In the genomic region with DNA sequence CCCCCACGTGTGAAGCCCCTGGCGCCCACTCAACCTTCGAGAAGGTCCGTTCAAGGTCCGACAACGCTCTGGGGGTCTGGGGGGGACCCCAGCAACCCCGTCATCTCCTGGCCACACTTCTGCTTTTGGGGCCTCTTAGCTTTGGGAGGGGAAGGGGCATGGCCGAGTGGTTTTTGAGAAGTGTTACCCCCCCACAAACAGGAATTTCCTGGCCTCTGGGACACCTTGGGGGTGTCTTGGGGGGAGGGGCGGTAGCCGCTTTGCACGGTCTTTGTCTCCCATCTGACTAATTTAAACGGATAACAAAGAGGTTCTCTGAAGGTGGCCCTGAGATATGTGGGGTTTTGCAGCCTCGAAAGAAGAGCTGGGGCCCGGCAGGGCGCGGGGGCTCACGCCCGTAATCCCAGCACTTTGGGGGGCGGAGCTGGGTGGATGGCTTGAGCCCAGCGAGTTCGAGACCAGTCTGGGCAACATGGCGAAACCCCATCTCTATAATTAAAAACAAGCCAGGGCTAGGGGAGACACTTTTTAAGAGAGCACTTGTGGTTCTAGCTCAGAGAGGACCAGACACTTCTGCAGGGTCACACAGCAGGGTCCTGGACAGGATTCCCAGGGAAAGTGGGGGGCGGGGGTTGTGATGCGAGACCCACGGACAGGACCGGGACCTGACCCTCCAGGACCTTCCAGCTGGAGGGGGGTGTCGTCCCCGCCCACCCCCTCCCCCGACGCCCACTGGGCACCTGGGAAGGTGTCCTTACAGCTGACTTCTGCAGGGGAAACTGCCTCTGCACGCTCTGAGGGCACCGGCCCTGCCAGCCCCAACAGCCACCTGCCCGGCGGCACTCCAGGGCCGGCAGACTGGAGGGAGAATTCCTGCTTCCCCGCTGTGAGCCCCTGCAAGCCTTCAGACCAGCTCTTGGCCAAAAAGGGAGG, we compare ENCODE assay signal across 9 cellular contexts. TPM values are rescaled to one million over a fixed set of nuclear protein-coding genes. Genes with fewer than 3 reads are reported as not detected.
DNase-seq lines count a peak whose midpoint lies in the region; ATAC-seq and TF ChIP-seq lines count a peak whose summit lies in the region.
"Had no signal": no experiment of that assay in that cellular context is flagged by ENCODE, and none has a peak within 500 bp of the region (broad histone marks: within the 10 kb centered on the region; RNA-seq: fewer than 3 reads in every experiment).

No MANE protein-coding gene starts in this region.

- ATAC-seq in RWPE2 (ENCODE audit: low read depth) (peak; percentile 32), GM19467 (IDR thresholded peaks at IDR 0.05; ENCODE audit: unreplicated experiment) (no peak), GM18867 (IDR thresholded peaks at IDR 0.05; ENCODE audit: unreplicated experiment) (no peak)

- H3K27ac ChIP-seq in RWPE2 (ENCODE audit: poor library complexity, severe bottlenecking) = peak overlapping the region; percentile 96
- peak overlapping the region in 31 of 59 donors; percentile 2 to 86 (median 60) for H3K27ac ChIP-seq in dorsolateral prefrontal cortex
- H3K27ac ChIP-seq in urinary bladder (ENCODE audit: low read depth) = peak overlapping the region; percentile 96

- no peaks in the 10 kb centered on the region for H3K9me3 Mint-ChIP-seq in activated CD4-positive, alpha-beta T cell treated with anti-CD3 and anti-CD28 coated beads, Interleukin-2, amount 10 ng/mL, durations not matched to agents 24 days and 14 days

- intact Hi-C loops in activated CD4-positive, alpha-beta T cell treated with anti-CD3 and anti-CD28 coated beads, Interleukin-2, amount 10 ng/mL, durations not matched to agents 24 days and 14 days (cut with micrococcal nuclease) = loop anchor here (2.0 to 5.0 kb wide), 2 partner anchors 40 to 165 kb away; a partner anchor contains a TSS
- intact Hi-C loops in dorsolateral prefrontal cortex (cut with DNase I) = no loop called here

- H3K27ac Mint-ChIP-seq in activated CD4-positive, alpha-beta T cell treated with anti-CD3 and anti-CD28 coated beads, Interleukin-2, amount 10 ng/mL, durations not matched to agents 24 days and 14 days = peak overlapping the region; percentile 86

- H3K36me3 Mint-ChIP-seq in activated CD4-positive, alpha-beta T cell treated with anti-CD3 and anti-CD28 coated beads, Interleukin-2, amount 10 ng/mL, durations not matched to agents 24 days and 14 days (ENCODE audit: low read depth) = peaks cover 21% of the 10 kb centered on the region

- no peak for TF ChIP-seq CTCF in RWPE2 (IDR thresholded peaks at IDR 0.05; ENCODE audit: poor library complexity, severe bottlenecking)
- no peak for TF ChIP-seq CTCF in dorsolateral prefrontal cortex (IDR thresholded peaks at IDR 0.05 in 54 of 56, conservative IDR thresholded peaks at IDR 0.05 in 2 of 56; ENCODE audit: low read depth in 1 of 56, partially characterized antibody in 56 of 56)

- peak; percentile 83 for DNase-seq in activated CD4-positive, alpha-beta T cell treated with anti-CD3 and anti-CD28 coated beads, Interleukin-2, amount 10 ng/mL, durations not matched to agents 24 days and 14 days
- no peak for DNase-seq in activated CD4-positive, alpha-beta T cell treated with anti-CD3 and anti-CD28 coated beads, Interleukin-2, amount 50 U/mL, for 1 hour
- DNase-seq in RWPE2 (ENCODE audit: low spot score) (no peak), dorsolateral prefrontal cortex (no peak)

- H3K4me1 ChIP-seq in RWPE2 (ENCODE audit: insufficient read depth, poor library complexity, severe bottlenecking) (no peaks in the 10 kb centered on the region), mononuclear cell (ENCODE audit: insufficient read depth, low read length) (peaks cover 37% of the 10 kb centered on the region), urinary bladder (ENCODE audit: insufficient read depth) (peaks cover 2% of the 10 kb centered on the region)

- H3K27me3 ChIP-seq in RWPE2 (ENCODE audit: insufficient read depth, poor library complexity, severe bottlenecking) = no peaks in the 10 kb centered on the region
- H3K27me3 ChIP-seq in dorsolateral prefrontal cortex = peaks cover 0 to 41% (median 20%) of the 10 kb centered on the region in 45 donors
- H3K27me3 ChIP-seq in mononuclear cell (ENCODE audit: insufficient read depth, low read length) = no peaks in the 10 kb centered on the region

- H3K4me3 ChIP-seq in RWPE2 (ENCODE audit: severe bottlenecking) (peak overlapping the region; percentile 90), dorsolateral prefrontal cortex (peak overlapping the region; percentile 22 to 69 (median 55)), mononuclear cell (ENCODE audit: low read length) (peak overlapping the region; percentile 98), urinary bladder (ENCODE audit: low read depth, low read length) (peak overlapping the region; percentile 93)

- peaks cover 26% of the 10 kb centered on the region for H3K36me3 ChIP-seq in RWPE2 (ENCODE audit: low read depth)
- no peaks in the 10 kb centered on the region for H3K36me3 ChIP-seq in urinary bladder (ENCODE audit: insufficient read depth)

- no peaks in the 10 kb centered on the region for H3K27me3 Mint-ChIP-seq in activated CD4-positive, alpha-beta T cell treated with anti-CD3 and anti-CD28 coated beads, Interleukin-2, amount 10 ng/mL, durations not matched to agents 24 days and 14 days

- peak overlapping the region; percentile 94 for H3K4me3 Mint-ChIP-seq in activated CD4-positive, alpha-beta T cell treated with anti-CD3 and anti-CD28 coated beads, Interleukin-2, amount 10 ng/mL, durations not matched to agents 24 days and 14 days

- H3K9me3 ChIP-seq in RWPE2 (ENCODE audit: severe bottlenecking) (no peaks in the 10 kb centered on the region), mononuclear cell (ENCODE audit: low read depth, low read length) (no peaks in the 10 kb centered on the region)

- H3K4me1 Mint-ChIP-seq in activated CD4-positive, alpha-beta T cell treated with anti-CD3 and anti-CD28 coated beads, Interleukin-2, amount 10 ng/mL, durations not matched to agents 24 days and 14 days = peaks cover 19% of the 10 kb centered on the region

- WGBS in urinary bladder = 2% methylated on average over 36 of the region's 36 CpGs

RNA-seq across cellular contexts. Expression of a gene that starts 0.9 kb away (rescaled TPM):
- 112 TPM in 2 replicates for total RNA-seq in activated CD4-positive, alpha-beta T cell treated with anti-CD3 and anti-CD28 coated beads, Interleukin-2, amount 10 ng/mL, durations not matched to agents 24 days and 14 days
- 10 to 100 TPM in 31 of 120 experiments, 1 to 10 TPM in 89; 1.1 to 28.7 (median 6.6) TPM for total RNA-seq in dorsolateral prefrontal cortex
- 152 TPM for total RNA-seq in mononuclear cell
- 73.3 TPM for total RNA-seq in urinary bladder
- polyA plus RNA-seq in urinary bladder = 97.1 TPM

RNA-seq across cellular contexts. Expression of a gene that starts 6.0 kb away (rescaled TPM):
- not detected in 2 replicates for total RNA-seq in activated CD4-positive, alpha-beta T cell treated with anti-CD3 and anti-CD28 coated beads, Interleukin-2, amount 10 ng/mL, durations not matched to agents 24 days and 14 days
- total RNA-seq in dorsolateral prefrontal cortex = not detected
- not detected for total RNA-seq in mononuclear cell
- total RNA-seq in urinary bladder = not detected
- polyA plus RNA-seq in urinary bladder = not detected
- total RNA-seq: glomerular endothelial cell had no signal

RNA-seq across cellular contexts. Expression of a gene that starts 6.4 kb away (rescaled TPM):
- 154 and 156 TPM in 2 replicates for total RNA-seq in activated CD4-positive, alpha-beta T cell treated with anti-CD3 and anti-CD28 coated beads, Interleukin-2, amount 10 ng/mL, durations not matched to agents 24 days and 14 days
- 100 to 1,000 TPM in 119 of 120 experiments, 10 to 100 TPM in 1; 98.2 to 236 (median 132) TPM for total RNA-seq in dorsolateral prefrontal cortex
- total RNA-seq in mononuclear cell = 83.0 TPM
- 34.5 TPM for total RNA-seq in urinary bladder
- polyA plus RNA-seq in urinary bladder = 159 TPM

RNA-seq across cellular contexts. Expression of a gene that starts 12.6 kb away (rescaled TPM):
- total RNA-seq in activated CD4-positive, alpha-beta T cell treated with anti-CD3 and anti-CD28 coated beads, Interleukin-2, amount 10 ng/mL, durations not matched to agents 24 days and 14 days = 15.8 TPM in 2 replicates
- total RNA-seq in dorsolateral prefrontal cortex (10 to 100 TPM; 12.5 to 56.5 (median 28.1) TPM), mononuclear cell (28.2 TPM), urinary bladder (1.9 TPM)
- 5.9 TPM for polyA plus RNA-seq in urinary bladder

RNA-seq across cellular contexts. Expression of a gene that starts 27.1 kb away (rescaled TPM):
- 0.07 TPM in 1 of 2 replicates, not detected in the other for total RNA-seq in activated CD4-positive, alpha-beta T cell treated with anti-CD3 and anti-CD28 coated beads, Interleukin-2, amount 10 ng/mL, durations not matched to agents 24 days and 14 days
- total RNA-seq in dorsolateral prefrontal cortex (under 1 TPM in 3 of 120 experiments, not detected in 117; 0.13 to 0.76 (median 0.16) TPM), mononuclear cell (0.21 TPM), urinary bladder (not detected)
- polyA plus RNA-seq in urinary bladder = 0.06 TPM
